In genomic region chr7:16644987-16645592, GRCh38 we compare ENCODE assay signal across 1 cellular context.
A peak's percentile ranks its signal among the peaks of the same experiment; 100 is the strongest.
TF ChIP-seq lines count a peak whose summit lies in the region.

No MANE protein-coding gene starts in this region.

TF ChIP-seq in K562, 482 proteins besides CTCF, POLR2A, EP300 and RAD21 (continued from another document and continues in another):
- TF ChIP-seq RNF219 (CRISPR knock-in tag; IDR thresholded peaks at IDR 0.05) (no peak), GABPA (tag; conservative IDR thresholded peaks at IDR 0.05; ENCODE audit: low read depth) (peak; percentile 55), PYGO2 (tag; IDR thresholded peaks at IDR 0.05) (no peak), ARID2 (IDR thresholded peaks at IDR 0.05) (no peak), NR1H2 (CRISPR knock-in tag; IDR thresholded peaks at IDR 0.05) (no peak), RBBP5 (IDR thresholded peaks at IDR 0.05; ENCODE audit: borderline replicate concordance, insufficient read depth, low read length, poor library complexity, severe bottlenecking) (no peak), RFX1 (IDR thresholded peaks at IDR 0.05) (no peak), SMAD2 (IDR thresholded peaks at IDR 0.05; ENCODE audit: low read depth, low read length) (no peak), HDAC2 (IDR thresholded peaks at IDR 0.05) (0 out of 2 replicates have a peak, but pooled peaks have one; percentile 8), ZNF174 (CRISPR knock-in tag; IDR thresholded peaks at IDR 0.05) (no peak), KDM1A (IDR thresholded peaks at IDR 0.05) (no peak), SIN3A (IDR thresholded peaks at IDR 0.05; ENCODE audit: borderline replicate concordance in 2 of 2, control insufficient read depth in 1 of 2, low read depth in 2 of 2, low read length in 2 of 2) (peak in 1 of 2 experiments; percentile 64; a peak in 1 of 4 replicates), ASH1L (IDR thresholded peaks at IDR 0.05; ENCODE audit: borderline replicate concordance, low read depth, partially characterized antibody) (no peak), PHTF2 (CRISPR knock-in tag; IDR thresholded peaks at IDR 0.05) (no peak), ZBTB1 (CRISPR knock-in tag; IDR thresholded peaks at IDR 0.05; ENCODE audit: borderline replicate concordance, low read depth) (peak; percentile 55; the same call in 1 of the 2 replicates), ZNF277 (CRISPR knock-in tag; IDR thresholded peaks at IDR 0.05; ENCODE audit: borderline replicate concordance) (no peak), ZBTB11 (CRISPR knock-in tag; IDR thresholded peaks at IDR 0.05) (0 out of 6 replicates have a peak, but pooled peaks of 1 of the 3 experiments have one; percentile 14), CHAMP1 (IDR thresholded peaks at IDR 0.05) (no peak), CAMTA2 (CRISPR knock-in tag; conservative IDR thresholded peaks at IDR 0.05) (no peak), SMARCE1 (IDR thresholded peaks at IDR 0.05) (no peak), HDAC6 (IDR thresholded peaks at IDR 0.05; ENCODE audit: low read depth, low read length) (no peak), ZNF717 (CRISPR knock-in tag; IDR thresholded peaks at IDR 0.05) (no peak)
- TF ChIP-seq, protein P1, sequence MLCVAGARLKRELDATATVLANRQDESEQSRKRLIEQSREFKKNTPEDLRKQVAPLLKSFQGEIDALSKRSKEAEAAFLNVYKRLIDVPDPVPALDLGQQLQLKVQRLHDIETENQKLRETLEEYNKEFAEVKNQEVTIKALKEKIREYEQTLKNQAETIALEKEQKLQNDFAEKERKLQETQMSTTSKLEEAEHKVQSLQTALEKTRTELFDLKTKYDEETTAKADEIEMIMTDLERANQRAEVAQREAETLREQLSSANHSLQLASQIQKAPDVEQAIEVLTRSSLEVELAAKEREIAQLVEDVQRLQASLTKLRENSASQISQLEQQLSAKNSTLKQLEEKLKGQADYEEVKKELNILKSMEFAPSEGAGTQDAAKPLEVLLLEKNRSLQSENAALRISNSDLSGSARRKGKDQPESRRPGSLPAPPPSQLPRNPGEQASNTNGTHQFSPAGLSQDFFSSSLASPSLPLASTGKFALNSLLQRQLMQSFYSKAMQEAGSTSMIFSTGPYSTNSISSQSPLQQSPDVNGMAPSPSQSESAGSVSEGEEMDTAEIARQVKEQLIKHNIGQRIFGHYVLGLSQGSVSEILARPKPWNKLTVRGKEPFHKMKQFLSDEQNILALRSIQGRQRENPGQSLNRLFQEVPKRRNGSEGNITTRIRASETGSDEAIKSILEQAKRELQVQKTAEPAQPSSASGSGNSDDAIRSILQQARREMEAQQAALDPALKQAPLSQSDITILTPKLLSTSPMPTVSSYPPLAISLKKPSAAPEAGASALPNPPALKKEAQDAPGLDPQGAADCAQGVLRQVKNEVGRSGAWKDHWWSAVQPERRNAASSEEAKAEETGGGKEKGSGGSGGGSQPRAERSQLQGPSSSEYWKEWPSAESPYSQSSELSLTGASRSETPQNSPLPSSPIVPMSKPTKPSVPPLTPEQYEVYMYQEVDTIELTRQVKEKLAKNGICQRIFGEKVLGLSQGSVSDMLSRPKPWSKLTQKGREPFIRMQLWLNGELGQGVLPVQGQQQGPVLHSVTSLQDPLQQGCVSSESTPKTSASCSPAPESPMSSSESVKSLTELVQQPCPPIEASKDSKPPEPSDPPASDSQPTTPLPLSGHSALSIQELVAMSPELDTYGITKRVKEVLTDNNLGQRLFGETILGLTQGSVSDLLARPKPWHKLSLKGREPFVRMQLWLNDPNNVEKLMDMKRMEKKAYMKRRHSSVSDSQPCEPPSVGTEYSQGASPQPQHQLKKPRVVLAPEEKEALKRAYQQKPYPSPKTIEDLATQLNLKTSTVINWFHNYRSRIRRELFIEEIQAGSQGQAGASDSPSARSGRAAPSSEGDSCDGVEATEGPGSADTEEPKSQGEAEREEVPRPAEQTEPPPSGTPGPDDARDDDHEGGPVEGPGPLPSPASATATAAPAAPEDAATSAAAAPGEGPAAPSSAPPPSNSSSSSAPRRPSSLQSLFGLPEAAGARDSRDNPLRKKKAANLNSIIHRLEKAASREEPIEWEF (CRISPR knock-in tag; IDR thresholded peaks at IDR 0.05), result no peak
- TF ChIP-seq, protein P2, sequence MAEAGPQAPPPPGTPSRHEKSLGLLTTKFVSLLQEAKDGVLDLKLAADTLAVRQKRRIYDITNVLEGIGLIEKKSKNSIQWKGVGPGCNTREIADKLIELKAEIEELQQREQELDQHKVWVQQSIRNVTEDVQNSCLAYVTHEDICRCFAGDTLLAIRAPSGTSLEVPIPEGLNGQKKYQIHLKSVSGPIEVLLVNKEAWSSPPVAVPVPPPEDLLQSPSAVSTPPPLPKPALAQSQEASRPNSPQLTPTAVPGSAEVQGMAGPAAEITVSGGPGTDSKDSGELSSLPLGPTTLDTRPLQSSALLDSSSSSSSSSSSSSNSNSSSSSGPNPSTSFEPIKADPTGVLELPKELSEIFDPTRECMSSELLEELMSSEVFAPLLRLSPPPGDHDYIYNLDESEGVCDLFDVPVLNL (CRISPR knock-in tag; IDR thresholded peaks at IDR 0.05; ENCODE audit: low read depth), result no peak
- TF ChIP-seq, protein P3, sequence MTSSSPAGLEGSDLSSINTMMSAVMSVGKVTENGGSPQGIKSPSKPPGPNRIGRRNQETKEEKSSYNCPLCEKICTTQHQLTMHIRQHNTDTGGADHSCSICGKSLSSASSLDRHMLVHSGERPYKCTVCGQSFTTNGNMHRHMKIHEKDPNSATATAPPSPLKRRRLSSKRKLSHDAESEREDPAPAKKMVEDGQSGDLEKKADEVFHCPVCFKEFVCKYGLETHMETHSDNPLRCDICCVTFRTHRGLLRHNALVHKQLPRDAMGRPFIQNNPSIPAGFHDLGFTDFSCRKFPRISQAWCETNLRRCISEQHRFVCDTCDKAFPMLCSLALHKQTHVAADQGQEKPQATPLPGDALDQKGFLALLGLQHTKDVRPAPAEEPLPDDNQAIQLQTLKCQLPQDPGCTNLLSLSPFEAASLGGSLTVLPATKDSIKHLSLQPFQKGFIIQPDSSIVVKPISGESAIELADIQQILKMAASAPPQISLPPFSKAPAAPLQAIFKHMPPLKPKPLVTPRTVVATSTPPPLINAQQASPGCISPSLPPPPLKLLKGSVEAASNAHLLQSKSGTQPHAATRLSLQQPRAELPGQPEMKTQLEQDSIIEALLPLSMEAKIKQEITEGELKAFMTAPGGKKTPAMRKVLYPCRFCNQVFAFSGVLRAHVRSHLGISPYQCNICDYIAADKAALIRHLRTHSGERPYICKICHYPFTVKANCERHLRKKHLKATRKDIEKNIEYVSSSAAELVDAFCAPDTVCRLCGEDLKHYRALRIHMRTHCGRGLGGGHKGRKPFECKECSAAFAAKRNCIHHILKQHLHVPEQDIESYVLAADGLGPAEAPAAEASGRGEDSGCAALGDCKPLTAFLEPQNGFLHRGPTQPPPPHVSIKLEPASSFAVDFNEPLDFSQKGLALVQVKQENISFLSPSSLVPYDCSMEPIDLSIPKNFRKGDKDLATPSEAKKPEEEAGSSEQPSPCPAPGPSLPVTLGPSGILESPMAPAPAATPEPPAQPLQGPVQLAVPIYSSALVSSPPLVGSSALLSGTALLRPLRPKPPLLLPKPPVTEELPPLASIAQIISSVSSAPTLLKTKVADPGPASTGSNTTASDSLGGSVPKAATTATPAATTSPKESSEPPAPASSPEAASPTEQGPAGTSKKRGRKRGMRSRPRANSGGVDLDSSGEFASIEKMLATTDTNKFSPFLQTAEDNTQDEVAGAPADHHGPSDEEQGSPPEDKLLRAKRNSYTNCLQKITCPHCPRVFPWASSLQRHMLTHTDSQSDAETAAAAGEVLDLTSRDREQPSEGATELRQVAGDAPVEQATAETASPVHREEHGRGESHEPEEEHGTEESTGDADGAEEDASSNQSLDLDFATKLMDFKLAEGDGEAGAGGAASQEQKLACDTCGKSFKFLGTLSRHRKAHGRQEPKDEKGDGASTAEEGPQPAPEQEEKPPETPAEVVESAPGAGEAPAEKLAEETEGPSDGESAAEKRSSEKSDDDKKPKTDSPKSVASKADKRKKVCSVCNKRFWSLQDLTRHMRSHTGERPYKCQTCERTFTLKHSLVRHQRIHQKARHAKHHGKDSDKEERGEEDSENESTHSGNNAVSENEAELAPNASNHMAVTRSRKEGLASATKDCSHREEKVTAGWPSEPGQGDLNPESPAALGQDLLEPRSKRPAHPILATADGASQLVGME (CRISPR knock-in tag; IDR thresholded peaks at IDR 0.05), result no peak
- TF ChIP-seq, protein P4, sequence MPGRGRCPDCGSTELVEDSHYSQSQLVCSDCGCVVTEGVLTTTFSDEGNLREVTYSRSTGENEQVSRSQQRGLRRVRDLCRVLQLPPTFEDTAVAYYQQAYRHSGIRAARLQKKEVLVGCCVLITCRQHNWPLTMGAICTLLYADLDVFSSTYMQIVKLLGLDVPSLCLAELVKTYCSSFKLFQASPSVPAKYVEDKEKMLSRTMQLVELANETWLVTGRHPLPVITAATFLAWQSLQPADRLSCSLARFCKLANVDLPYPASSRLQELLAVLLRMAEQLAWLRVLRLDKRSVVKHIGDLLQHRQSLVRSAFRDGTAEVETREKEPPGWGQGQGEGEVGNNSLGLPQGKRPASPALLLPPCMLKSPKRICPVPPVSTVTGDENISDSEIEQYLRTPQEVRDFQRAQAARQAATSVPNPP (IDR thresholded peaks at IDR 0.05; ENCODE audit: borderline replicate concordance, insufficient read depth, insufficient read length), result no peak
